In genomic region chr2:231751042-231751815, GRCh38 we compare ENCODE assay signal across 8 cellular contexts.
"Had no signal": no experiment of that assay in that cellular context is flagged by ENCODE, and none has a peak within 500 bp of the region (broad histone marks: within the 10 kb centered on the region; RNA-seq: fewer than 3 reads in every experiment).

No MANE protein-coding gene starts in this region.

- H3K9me3 ChIP-seq: HAP-1 had no signal

- DNase-seq: GM23248, GOT3, H7, Karpas-422, KBM-7 had no signal

- H3K4me1 ChIP-seq: HAP-1 had no signal

- H3K27ac ChIP-seq: GM23248 had no signal

- H2AFZ ChIP-seq: GM23248 had no signal

- ATAC-seq: HCT116 had no signal

- FAIRE-seq: HTR-8/SVneo had no signal

- H3K36me3 ChIP-seq: HAP-1 had no signal

- H3K4me3 ChIP-seq: GM23248, HAP-1 had no signal

- H3K9ac ChIP-seq: GM23248 had no signal
